ENCODE assay signal across 27 cellular contexts in genomic region chr1:237681210-237681609, GRCh38.
DNase-seq lines count a peak whose midpoint lies in the region; ATAC-seq, FAIRE-seq and TF ChIP-seq lines count a peak whose summit lies in the region.
"Had no signal": no experiment of that assay in that cellular context is flagged by ENCODE, and none has a peak within 500 bp of the region (broad histone marks: within the 10 kb centered on the region; RNA-seq: fewer than 3 reads in every experiment).

No MANE protein-coding gene starts in this region.

- H3K27ac ChIP-seq in IMR-90 (ENCODE audit: insufficient read depth, low read length) (no peak overlapping the region), heart right ventricle (peak overlapping the region in 1 of 10 donors; percentile 33), muscle layer of duodenum (ENCODE audit: low read length) (peak overlapping the region; percentile 42), pancreas (no peak overlapping the region)
- H3K27ac ChIP-seq: BLaER1 treated with 17β-estradiol and CSF1 and Interleukin-3, amounts not matched to agents 10 nM and 100 nM had no signal

- no peak overlapping the region for H3K4me3 ChIP-seq in IMR-90 (ENCODE audit: insufficient read depth, low read depth, low read length)
- H3K4me3 ChIP-seq in heart right ventricle = no peak overlapping the region
- H3K4me3 ChIP-seq in muscle layer of duodenum (ENCODE audit: low read depth in 1 of 2, low read length in 2 of 2) = no peak overlapping the region
- no peak overlapping the region for H3K4me3 ChIP-seq in pancreas
- H3K4me3 ChIP-seq: BLaER1 treated with 17β-estradiol and CSF1 and Interleukin-3, amounts not matched to agents 10 nM and 100 nM; K562 had no signal

- H4K91ac ChIP-seq in IMR-90 (ENCODE audit: insufficient read depth, low read depth, low read length) = peak overlapping the region; percentile 79; the same call in 1 of the 2 replicates

- H3K9me3 ChIP-seq in IMR-90 (ENCODE audit: control insufficient read depth, insufficient read depth, low read length) (no peaks in the 10 kb centered on the region), heart right ventricle (no peaks in the 10 kb centered on the region), muscle layer of duodenum (ENCODE audit: control insufficient read depth in 1 of 2, low read length in 2 of 2) (no peaks in the 10 kb centered on the region), pancreas (no peaks in the 10 kb centered on the region)
- H3K9me3 ChIP-seq: BLaER1 treated with 17β-estradiol and CSF1 and Interleukin-3, amounts not matched to agents 10 nM and 100 nM had no signal

- no peaks in the 10 kb centered on the region for H3K79me1 ChIP-seq in IMR-90 (ENCODE audit: low read depth in 1 of 2, low read length in 2 of 2)

- intact Hi-C loops in IMR-90 (cut with micrococcal nuclease) (no loop called here), heart right ventricle (cut with DNase I) (no loop called here), pancreas (cut with DNase I) (no loop called here)

- 0 out of 2 replicates have a peak, but pooled peaks cover 2% of the 10 kb centered on the region for H3K9me1 ChIP-seq in IMR-90 (ENCODE audit: insufficient read depth, low read length)

- H3K23ac ChIP-seq in IMR-90 (ENCODE audit: low read depth, low read length) = no peak overlapping the region

- H3K4me1 ChIP-seq in IMR-90 (ENCODE audit: control insufficient read depth, insufficient read depth, low read length) = peaks cover 4% of the 10 kb centered on the region
- peaks cover 0 to 64% (median 20%) of the 10 kb centered on the region in 9 donors for H3K4me1 ChIP-seq in heart right ventricle
- H3K4me1 ChIP-seq in muscle layer of duodenum (ENCODE audit: control insufficient read depth in 1 of 2, insufficient read depth in 2 of 2, low read length in 2 of 2) = no peaks in the 10 kb centered on the region
- no peaks in the 10 kb centered on the region for H3K4me1 ChIP-seq in pancreas
- H3K4me1 ChIP-seq: BLaER1 treated with 17β-estradiol and CSF1 and Interleukin-3, amounts not matched to agents 10 nM and 100 nM had no signal

- peak; percentile 6 for FAIRE-seq in D721Med (lab: Jason Lieb, UNC)
- FAIRE-seq in pancreas (lab: Jason Lieb, UNC) = no peak
- FAIRE-seq: A204.1, GM18507, HepG2, K562 had no signal

- no peak overlapping the region for H2BK5ac ChIP-seq in IMR-90 (ENCODE audit: low read depth, low read length, poor library complexity, severe bottlenecking)

- H3K56ac ChIP-seq in IMR-90 (ENCODE audit: extremely low read depth, insufficient read depth, low read length) = no peak overlapping the region

- CTCF ChIA-PET in IMR-90 (lab: Yijun Ruan, JAX) = no interaction called here

- in situ Hi-C loops in IMR-90 (cut with MboI; ENCODE audit: low sequenced_read_pairs) = no loop called here

- H3K14ac ChIP-seq in IMR-90 (replicated peaks; ENCODE audit: low read depth, low read length) = no peak overlapping the region

- no peak overlapping the region for H2AFZ ChIP-seq in IMR-90 (replicated peaks; ENCODE audit: low read length, poor library complexity)

- no peaks in the 10 kb centered on the region for H4K20me1 ChIP-seq in IMR-90 (ENCODE audit: insufficient read depth, low read length)
- H4K20me1 ChIP-seq: BLaER1 treated with 17β-estradiol and CSF1 and Interleukin-3, amounts not matched to agents 10 nM and 100 nM had no signal

- BruUV-seq in IMR-90 (replicated peaks; lab: Mats Ljungman, UMichigan) = no TSS peak

- POLR2A ChIA-PET in IMR-90 (lab: Charles Lee; ENCODE audit: unreplicated experiment) = no interaction called here

- H3K27me3 ChIP-seq in IMR-90 (ENCODE audit: control insufficient read depth, insufficient read depth, low read length) (no peaks in the 10 kb centered on the region), heart right ventricle (no peaks in the 10 kb centered on the region), muscle layer of duodenum (ENCODE audit: low read depth, low read length) (no peaks in the 10 kb centered on the region), pancreas (no peaks in the 10 kb centered on the region)
- H3K27me3 ChIP-seq: BLaER1 treated with 17β-estradiol and CSF1 and Interleukin-3, amounts not matched to agents 10 nM and 100 nM had no signal

- no peak overlapping the region for H3K9ac ChIP-seq in IMR-90 (ENCODE audit: low read depth, low read length)
- H3K9ac ChIP-seq: BLaER1 treated with 17β-estradiol and CSF1 and Interleukin-3, amounts not matched to agents 10 nM and 100 nM had no signal

- H3K36me3 ChIP-seq in IMR-90 (ENCODE audit: control insufficient read depth, insufficient read depth, low read length) (no peaks in the 10 kb centered on the region), heart right ventricle (peaks cover 0 to 34% (median 0%) of the 10 kb centered on the region in 9 donors), muscle layer of duodenum (ENCODE audit: control insufficient read depth in 1 of 2, insufficient read depth in 2 of 2, low read length in 2 of 2) (no peaks in the 10 kb centered on the region), pancreas (no peaks in the 10 kb centered on the region)
- H3K36me3 ChIP-seq: BLaER1 treated with 17β-estradiol and CSF1 and Interleukin-3, amounts not matched to agents 10 nM and 100 nM had no signal

- dilution Hi-C loops in IMR-90 (cut with HindIII; ENCODE audit: low sequenced_read_pairs, unreplicated experiment) = no loop called here

- H2BK15ac ChIP-seq in IMR-90 (ENCODE audit: low read depth, low read length) = 0 out of 3 replicates have a peak overlapping the region, but pooled peaks have one; percentile 34

- TF ChIP-seq CTCF in D721Med (IDR thresholded peaks at IDR 0.05; ENCODE audit: insufficient read depth, missing control alignments) (no peak), IMR-90 (conservative IDR thresholded peaks at IDR 0.05; ENCODE audit: low read depth, low read length) (no peak), heart right ventricle (IDR thresholded peaks at IDR 0.05) (no peak), pancreas (IDR thresholded peaks at IDR 0.05) (no peak)

- ATAC-seq in IMR-90 (ENCODE audit: low read depth) (no peak), heart right ventricle (peak in 6 of 8 donors; percentile 28 to 47 (median 30)), GM18909 (IDR thresholded peaks at IDR 0.05; ENCODE audit: poor library complexity, unreplicated experiment) (no peak), pancreas (no peak)
- ATAC-seq: HepG2, K562, PC-3 had no signal

- H3K18ac ChIP-seq in IMR-90 (ENCODE audit: low read depth, low read length) = no peak overlapping the region

- peak overlapping the region; percentile 49; the same call in 1 of the 2 replicates for H2AK5ac ChIP-seq in IMR-90 (ENCODE audit: low read depth, low read length)

- no peak overlapping the region for H3K4me2 ChIP-seq in IMR-90 (ENCODE audit: low read depth, low read length)
- H3K4me2 ChIP-seq: BLaER1 treated with 17β-estradiol and CSF1 and Interleukin-3, amounts not matched to agents 10 nM and 100 nM had no signal

- peak overlapping the region; percentile 35; the same call in 1 of the 2 replicates for H2BK120ac ChIP-seq in IMR-90 (ENCODE audit: low read depth, low read length)

- H2BK20ac ChIP-seq in IMR-90 (ENCODE audit: low read depth, low read length) = peak overlapping the region; percentile 48; the same call in 1 of the 2 replicates

- no peak overlapping the region for H2AK9ac ChIP-seq in IMR-90 (replicated peaks; ENCODE audit: low read depth, low read length, poor library complexity)

- H4K5ac ChIP-seq in IMR-90 (ENCODE audit: low read depth, low read length) = no peak overlapping the region

- no peak for TF ChIP-seq POLR2A in IMR-90 (IDR thresholded peaks at IDR 0.05; ENCODE audit: low read depth, low read length)

- peak overlapping the region in 1 of 2 experiments; percentile 61; a peak in 1 of 4 replicates for H4K8ac ChIP-seq in IMR-90 (ENCODE audit: low read depth in 2 of 2, low read length in 2 of 2)

- WGBS in IMR-90 (ENCODE audit: extremely low coverage in 2 of 2, insufficient read length in 1 of 2), 2 experiments = no CpG with 5 or more reads among the region's 6 CpGs
- 43 to 62% methylated on average over 6 of the region's 6 CpGs for WGBS in heart right ventricle, 2 donors
- WGBS in pancreas, 2 donors = 87 to 89% methylated on average over 6 of the region's 6 CpGs

- H3K4ac ChIP-seq in IMR-90 (ENCODE audit: low read depth, low read length) = peak overlapping the region; percentile 69

- DNase-seq in D721Med (ENCODE audit: insufficient read length, low spot score) (no peak), IMR-90 (peak; percentile 3), heart right ventricle (no peak), RPMI8226 (no peak), pancreas (no peak), NCI-H187 treated with DMSO at 0.1 percent for 48 hours (lab: John Stamatoyannopoulos, UW) (no peak)
- DNase-seq: AML-193; CD4-positive, alpha-beta T cell; DMS53; H7; Kasumi-1; NCI-H1092 treated with DMSO at 0.1 percent for 48 hours; NCI-H1436; NCI-H187; NCI-H2107; NCI-H524 treated with DMSO at 0.1 percent for 48 hours; NCI-H774; NK-92 treated with Interleukin-12 subunit alpha and Interleukin-12 subunit beta, amount 100 ng/mL, for 24 hours; PC-3; SHP77 had no signal

- TF ChIP-seq RAD21 in IMR-90 (IDR thresholded peaks at IDR 0.05; ENCODE audit: low read length) = no peak

TF ChIP-seq in IMR-90, 13 proteins besides CTCF, POLR2A, EP300 and RAD21:
- TF ChIP-seq RFX5 (IDR thresholded peaks at IDR 0.05; ENCODE audit: low read depth, low read length) (no peak), MAZ (IDR thresholded peaks at IDR 0.05; ENCODE audit: borderline replicate concordance, low read depth, low read length) (no peak)

Comparison
In these comparisons a context has a peak if more than half of its experiments do, and no peak if none do; other contexts are left out.
1. ATAC-seq: peak in heart right ventricle (6 of 8); none in IMR-90 (single experiment), GM18909 (single experiment) and pancreas (0 of 4).